In the genomic region with DNA sequence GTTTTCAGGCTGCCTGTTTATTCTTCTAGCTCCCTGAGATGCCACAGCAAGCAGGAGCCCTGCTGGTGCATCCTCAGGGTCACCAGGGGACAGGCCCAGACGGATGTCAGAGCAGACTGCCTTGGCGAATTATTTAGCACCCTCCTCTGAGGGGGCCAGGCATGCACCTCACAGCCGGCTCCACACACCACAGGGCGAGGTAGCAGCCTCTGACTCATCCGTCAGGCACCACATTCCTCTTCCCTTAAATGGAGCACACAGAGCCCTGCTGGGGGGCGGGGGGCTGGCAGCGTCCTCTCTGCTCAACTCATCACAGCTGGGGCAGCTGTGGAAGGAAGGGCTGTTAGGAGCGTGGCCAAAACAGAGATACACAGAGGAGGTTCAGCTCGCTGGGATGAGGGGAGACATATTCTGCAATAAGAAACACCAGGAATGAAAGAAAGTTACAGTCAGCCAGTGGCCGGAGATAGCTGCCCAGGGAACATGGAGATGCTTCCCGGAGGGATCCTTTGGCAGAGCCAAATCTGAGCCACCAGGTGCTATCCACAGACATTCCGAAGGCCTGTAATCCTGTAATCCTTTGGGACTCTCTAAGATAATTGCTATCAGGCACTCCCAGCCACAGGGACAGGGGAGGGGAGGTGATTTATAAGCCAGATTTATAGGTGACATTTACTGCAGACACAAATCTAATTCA, we compare ENCODE assay signal across 9 cellular contexts. TPM values are rescaled to one million over a fixed set of nuclear protein-coding genes. Genes with fewer than 3 reads are reported as not detected.
DNase-seq lines count a peak whose midpoint lies in the region; ATAC-seq and TF ChIP-seq lines count a peak whose summit lies in the region.
"Had no signal": no experiment of that assay in that cellular context is flagged by ENCODE, and none has a peak within 500 bp of the region (broad histone marks: within the 10 kb centered on the region; RNA-seq: fewer than 3 reads in every experiment).

No MANE protein-coding gene starts in this region.

- H3K27me3 ChIP-seq in lung (ENCODE audit: control insufficient read depth, insufficient read depth) (no peaks in the 10 kb centered on the region), aorta (ENCODE audit: control insufficient read depth in 1 of 2, insufficient read depth in 2 of 2, low read length in 1 of 2) (no peaks in the 10 kb centered on the region)
- H3K27me3 ChIP-seq: BLaER1 had no signal

- H3K36me3 ChIP-seq in lung (ENCODE audit: control insufficient read depth in 2 of 2, insufficient read depth in 2 of 2, low read length in 2 of 2) = peaks cover 0 to 2% of the 10 kb centered on the region in 2 donors
- peaks cover 0 to 4% of the 10 kb centered on the region in 2 donors for H3K36me3 ChIP-seq in aorta (ENCODE audit: control insufficient read depth in 1 of 2, insufficient read depth in 2 of 2, low read length in 1 of 2)
- H3K36me3 ChIP-seq: BLaER1 had no signal

- H3K9me3 ChIP-seq in lung (ENCODE audit: control insufficient read depth in 2 of 2, insufficient read depth in 1 of 2, low read length in 1 of 2) = no peaks in the 10 kb centered on the region
- H3K9me3 ChIP-seq in aorta (ENCODE audit: control insufficient read depth, low read length) = peaks cover 3% of the 10 kb centered on the region

- H3K4me3 ChIP-seq in lung = no peak overlapping the region
- H3K4me3 ChIP-seq in aorta (ENCODE audit: low read length in 2 of 2) = no peak overlapping the region
- H3K4me3 ChIP-seq: BLaER1 had no signal

- intact Hi-C loops in aorta (cut with DNase I) = no loop called here

- H3K27ac ChIP-seq in lung (ENCODE audit: low read depth in 1 of 2, low read length in 1 of 2) = peak overlapping the region in 1 of 2 donors; percentile 6
- peak overlapping the region in 1 of 2 donors; percentile 23 for H3K27ac ChIP-seq in aorta (ENCODE audit: low read depth in 1 of 2, low read length in 2 of 2)
- H3K27ac ChIP-seq: BLaER1 had no signal

- no peak for TF ChIP-seq CTCF in lung (IDR thresholded peaks at IDR 0.05; ENCODE audit: control extremely low read depth, extremely low read depth)

- ATAC-seq in lung (ENCODE audit: insufficient read depth, low FRiP score) (peak; percentile 72), aorta (ENCODE audit: low FRiP score) (peak; percentile 82)

- 72 to 78% methylated on average over 12 of the region's 12 CpGs for WGBS in lung, 2 donors
- WGBS in aorta, 2 donors = 10 to 13% methylated on average over 12 of the region's 12 CpGs

- peaks cover 0 to 5% of the 10 kb centered on the region in 2 donors for H3K4me1 ChIP-seq in lung (ENCODE audit: control insufficient read depth in 2 of 2, insufficient read depth in 2 of 2, low read length in 2 of 2)
- peaks cover 3 to 4% of the 10 kb centered on the region in 2 donors for H3K4me1 ChIP-seq in aorta (ENCODE audit: control insufficient read depth in 1 of 2, insufficient read depth in 2 of 2, low read length in 2 of 2)
- H3K4me1 ChIP-seq: BLaER1 had no signal

- DNase-seq in SIG-M5 treated with dmso at 0.1 percent for 504 hours (lab: John Stamatoyannopoulos, UW; ENCODE audit: unreplicated experiment) = peak; percentile 74
- no peak for DNase-seq in SIG-M5 (lab: John Stamatoyannopoulos, UW)
- DNase-seq in dermis blood vessel endothelial cell = peak; percentile 10
- peak; percentile 38 for DNase-seq in lung (ENCODE audit: low spot score)
- peak; percentile 78 to 90 for DNase-seq in aorta
- no peak for DNase-seq in NCI-H2196 treated with DMSO at 0.1 percent for 48 hours (lab: John Stamatoyannopoulos, UW; ENCODE audit: unreplicated experiment)
- no peak for DNase-seq in NCI-H128 (lab: John Stamatoyannopoulos, UW; ENCODE audit: unreplicated experiment)
- no peak for DNase-seq in NCI-H526 (lab: John Stamatoyannopoulos, UW)

RNA-seq across cellular contexts. Expression of a gene that starts 13.9 kb away (rescaled TPM):
- total RNA-seq in dermis blood vessel endothelial cell = 2.5 and 3.2 TPM in 2 replicates
- total RNA-seq in lung = 10 to 100 TPM; 35.8 to 88.0 TPM
- polyA plus RNA-seq in lung = 1 to 10 TPM; 4.0 to 4.1 TPM
- 10 to 100 TPM; 22.0 to 42.1 TPM for total RNA-seq in aorta
- 1 to 10 TPM; 2.1 to 5.9 TPM for polyA plus RNA-seq in aorta

Comparison
In these comparisons a context has a peak if more than half of its experiments do, and no peak if none do; other contexts are left out.
1. DNase-seq: peak in SIG-M5 treated with dmso at 0.1 percent for 504 hours (single experiment), dermis blood vessel endothelial cell (single experiment), lung (single experiment) and aorta (2 of 2); none in SIG-M5 (single experiment), NCI-H2196 treated with DMSO at 0.1 percent for 48 hours (single experiment), NCI-H128 (single experiment) and NCI-H526 (0 of 2).